Comparison of ENCODE assay signal across 1 cellular context in genomic region chr4:107988763-107989035, GRCh38.
TF ChIP-seq lines count a peak whose summit lies in the region.

No MANE protein-coding gene starts in this region.

TF ChIP-seq in HEK293, 187 proteins besides CTCF, POLR2A, EP300 and RAD21 (continued from another document):
- TF ChIP-seq ATF2 (tag by site-specific recombination; IDR thresholded peaks at IDR 0.05; ENCODE audit: low read depth) = no peak
- TF ChIP-seq ZNF433 (tag by site-specific recombination; IDR thresholded peaks at IDR 0.05; ENCODE audit: low read depth) = no peak
- TF ChIP-seq KLF7 (tag by site-specific recombination; IDR thresholded peaks at IDR 0.05; ENCODE audit: borderline replicate concordance) = no peak
- TF ChIP-seq ZNF362 (tag by site-specific recombination; IDR thresholded peaks at IDR 0.05) = peak; percentile 29; the same call in 1 of the 2 replicates
- TF ChIP-seq TRIM28 (IDR thresholded peaks at IDR 0.05; ENCODE audit: borderline replicate concordance, low read length) = peak; percentile 65; the same call in 1 of the 2 replicates
- no peak for TF ChIP-seq OSR2 (tag by site-specific recombination; IDR thresholded peaks at IDR 0.05)
- TF ChIP-seq ZNF138 (tag by site-specific recombination; IDR thresholded peaks at IDR 0.05; ENCODE audit: borderline replicate concordance) = no peak
- no peak for TF ChIP-seq ZNF335 (tag by site-specific recombination; conservative IDR thresholded peaks at IDR 0.05)
- no peak for TF ChIP-seq ZNF707 (tag by site-specific recombination; IDR thresholded peaks at IDR 0.05)
